In the genomic region with DNA sequence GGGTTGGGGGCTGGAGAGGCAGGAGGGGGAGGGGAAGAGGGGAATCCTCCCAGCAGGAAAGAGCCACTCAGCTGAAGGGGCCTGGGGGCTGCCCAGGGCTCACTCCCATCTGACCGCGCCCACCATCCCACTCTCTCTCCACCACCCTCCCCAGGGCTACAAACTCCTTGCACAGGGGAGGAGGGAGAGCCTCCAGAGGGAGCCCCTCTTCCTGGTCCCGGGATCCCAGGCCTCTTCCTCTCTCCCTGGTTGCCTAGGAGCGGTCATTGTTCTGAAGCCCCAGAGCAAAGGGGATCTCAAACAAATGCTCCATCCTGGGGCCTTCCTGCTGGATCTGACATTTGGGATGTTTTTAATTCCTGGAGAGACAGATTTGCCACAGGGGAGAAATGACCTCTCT, we compare ENCODE assay signal across 31 cellular contexts. TPM values are rescaled to one million over a fixed set of nuclear protein-coding genes. Genes with fewer than 3 reads are reported as not detected.
"Had no signal": no experiment of that assay in that cellular context is flagged by ENCODE, and none has a peak within 500 bp of the region (broad histone marks: within the 10 kb centered on the region; RNA-seq: fewer than 3 reads in every experiment).

No MANE protein-coding gene starts in this region.

- H3K27me3 Mint-ChIP-seq: activated naive CD8-positive, alpha-beta T cell had no signal

- H3K27me3 ChIP-seq: body of pancreas, cardiac muscle cell, right lobe of liver, testis had no signal

- H3K9me3 ChIP-seq: body of pancreas, esophagus squamous epithelium, heart right ventricle, left ventricle myocardium inferior, right lobe of liver, testis had no signal

- ATAC-seq: body of pancreas; heart right ventricle; naive thymus-derived CD4-positive, alpha-beta T cell; stimulated activated naive CD8-positive, alpha-beta T cell treated with anti-CD3 and anti-CD28 coated beads, Interleukin-15, Interleukin-2, amounts not matched to agents 100 U/mL and 50 U/mL, for 24 hours had no signal

- H3K27ac ChIP-seq: body of pancreas, cardiac muscle cell, coronary artery, epithelial cell of prostate, esophagus squamous epithelium, heart right ventricle, left ventricle myocardium inferior, right lobe of liver, testis had no signal

- DNase-seq: activated CD4-positive, alpha-beta T cell treated with anti-CD3 and anti-CD28 coated beads for 48 hours; activated CD4-positive, alpha-beta T cell treated with anti-CD3 and anti-CD28 coated beads, Interleukin-2, amount 50 U/mL, for 48 hours; activated CD8-positive, alpha-beta memory T cell treated with anti-CD3 and anti-CD28 coated beads for 24 hours; activated effector memory CD4-positive, alpha-beta T cell treated with Interleukin-2 at 50 U/mL for 16 hours; activated naive CD4-positive, alpha-beta T cell treated with Interleukin-2 at 50 U/mL for 16 hours; anterior cingulate cortex; body of pancreas; esophagus squamous epithelium; foreskin melanocyte; heart right ventricle; left ventricle myocardium inferior; midbrain; naive thymus-derived CD4-positive, alpha-beta T cell; right lobe of liver; stimulated activated CD4-positive, alpha-beta T cell treated with anti-CD3 and anti-CD28 coated beads, Interleukin-12 subunit alpha, Interleukin-12 subunit beta, amount 100 ng/mL, for 4 hours; stimulated activated CD4-positive, alpha-beta T cell treated with anti-CD3 and anti-CD28 coated beads, Interleukin-4, amount 100 ng/mL, for 1 hour; stimulated activated naive CD8-positive, alpha-beta T cell treated with anti-CD3 and anti-CD28 coated beads, Interleukin-15, Interleukin-2, amounts not matched to agents 100 U/mL and 50 U/mL, for 24 hours; T-helper 1 cell; testis; trophoblast cell had no signal

- H3K4me1 ChIP-seq: body of pancreas, right lobe of liver, testis had no signal

- H3K27ac Mint-ChIP-seq: activated naive CD8-positive, alpha-beta T cell; T-helper 2 cell treated with Interferon-gamma antibody and Interleukin-4, amounts not matched to agents 5 μg/mL and 100 μg/mL, for 36 hours had no signal

- H3K4me3 Mint-ChIP-seq: activated naive CD8-positive, alpha-beta T cell; naive thymus-derived CD4-positive, alpha-beta T cell; T-helper 2 cell treated with Interferon-gamma antibody and Interleukin-4, amounts not matched to agents 5 μg/mL and 100 μg/mL, for 36 hours had no signal

- H3K9me3 Mint-ChIP-seq: naive thymus-derived CD4-positive, alpha-beta T cell; T-helper 2 cell treated with Interferon-gamma antibody and Interleukin-4, amounts not matched to agents 5 μg/mL and 100 μg/mL, for 36 hours had no signal

- H3K36me3 ChIP-seq: cardiac muscle cell, esophagus squamous epithelium, heart right ventricle, left ventricle myocardium inferior, right lobe of liver had no signal

- FAIRE-seq: islet of Langerhans, urothelium cell line had no signal

- H3K36me3 Mint-ChIP-seq: activated naive CD8-positive, alpha-beta T cell; naive thymus-derived CD4-positive, alpha-beta T cell had no signal

- H3K4me3 ChIP-seq: body of pancreas, cardiac muscle cell, coronary artery, esophagus squamous epithelium, heart right ventricle, left ventricle myocardium inferior, right lobe of liver, testis had no signal

RNA-seq across cellular contexts. Expression of gene DLK1, which starts 39.8 kb away (rescaled TPM):
- total RNA-seq: esophagus squamous epithelium; glomerular endothelial cell; lung microvascular endothelial cell; naive thymus-derived CD4-positive, alpha-beta T cell; osteoblast; posterior vena cava had no signal
- polyA plus RNA-seq: naive thymus-derived CD4-positive, alpha-beta T cell had no signal
